ENCODE assay signal across 8 cellular contexts in genomic region chr19:1315470-1316166, GRCh38. TPM values are rescaled to one million over a fixed set of nuclear protein-coding genes. Genes with fewer than 3 reads are reported as not detected.
DNase-seq lines count a peak whose midpoint lies in the region; ATAC-seq and TF ChIP-seq lines count a peak whose summit lies in the region.

No MANE protein-coding gene starts in this region.

- H3K4me1 Mint-ChIP-seq in CD4-positive, alpha-beta T cell (ENCODE audit: low read depth): no peaks in the 10 kb centered on the region

- no peaks in the 10 kb centered on the region for H3K36me3 ChIP-seq in tibial nerve

- H3K4me1 ChIP-seq in tibial nerve: peaks cover 0 to 23% (median 4%) of the 10 kb centered on the region in 4 donors

- H3K27me3 Mint-ChIP-seq in CD4-positive, alpha-beta T cell: peaks cover 26% of the 10 kb centered on the region

- H3K4me3 ChIP-seq in WI38 (ENCODE audit: low read depth, low read length) (no peak overlapping the region), epithelial cell of proximal tubule (ENCODE audit: low read depth, low read length) (peak overlapping the region; percentile 23), tibial nerve (peak overlapping the region in 2 of 4 donors; percentile 12 to 35)

- POLR2A ChIA-PET in CD4-positive, alpha-beta T cell (lab: Charles Lee): no interaction called here

- intact Hi-C loops in CD4-positive, alpha-beta T cell (cut with DNase I, micrococcal nuclease): no loop called here

- no peak for TF ChIP-seq EP300 in tibial nerve (IDR thresholded peaks at IDR 0.05)

- H3K36me3 Mint-ChIP-seq in CD4-positive, alpha-beta T cell (ENCODE audit: low read depth): no peaks in the 10 kb centered on the region

- 11 to 16% methylated on average over 31 to 56 of the region's 58 CpGs for WGBS in tibial nerve, 2 donors

- H3K27ac ChIP-seq in CD4-positive, alpha-beta T cell (ENCODE audit: low read depth, low read length): no peak overlapping the region
- H3K27ac ChIP-seq in tibial nerve: no peak overlapping the region

- peaks cover 37% of the 10 kb centered on the region for H3K27me3 ChIP-seq in CD4-positive, alpha-beta T cell (ENCODE audit: control insufficient read depth, insufficient read depth, low read length)
- peaks cover 0 to 88% of the 10 kb centered on the region in 2 donors for H3K27me3 ChIP-seq in tibial nerve

- CTCF ChIA-PET in CD4-positive, alpha-beta T cell (lab: Charles Lee): interaction anchor here (0.7 to 1.2 kb wide), 2 partner anchors 39 to 130 kb away, joined by 3 to 4 read pairs; a partner anchor contains a TSS

- H3K4me3 Mint-ChIP-seq in CD4-positive, alpha-beta T cell: no peak overlapping the region

- H3K9me3 ChIP-seq in CD4-positive, alpha-beta T cell (ENCODE audit: control insufficient read depth, low read length): no peaks in the 10 kb centered on the region
- H3K9me3 ChIP-seq in tibial nerve: no peaks in the 10 kb centered on the region

- H3K27ac Mint-ChIP-seq in CD4-positive, alpha-beta T cell: no peak overlapping the region

- no peaks in the 10 kb centered on the region for H3K9me3 Mint-ChIP-seq in CD4-positive, alpha-beta T cell

- DNase-seq in CD4-positive, alpha-beta T cell: peak in 7 of 10 experiments; percentile 9 to 45 (median 16)
- DNase-seq in HPDE6-E6E7 (ENCODE audit: extremely low spot score): peak; percentile 62
- DNase-seq in epithelial cell of proximal tubule (ENCODE audit: low read depth): no peak
- peak; percentile 42 for DNase-seq in midbrain (lab: John Stamatoyannopoulos, UW)
- DNase-seq in tibial nerve (ENCODE audit: low spot score in 2 of 2): no peak
- DNase-seq in DMS114 treated with DMSO at 0.1 percent for 48 hours (lab: John Stamatoyannopoulos, UW; ENCODE audit: unreplicated experiment): no peak

- peak; percentile 39 for ATAC-seq in CD4-positive, alpha-beta T cell (ENCODE audit: poor library complexity)
- ATAC-seq in GM18519 (IDR thresholded peaks at IDR 0.05; ENCODE audit: low FRiP score, unreplicated experiment): no peak

- TF ChIP-seq POLR2A in tibial nerve (IDR thresholded peaks at IDR 0.05): no peak

- TF ChIP-seq CTCF in CD4-positive, alpha-beta T cell (IDR thresholded peaks at IDR 0.05): peak; percentile 18
- peak; percentile 37; the same call in 1 of the 2 replicates for TF ChIP-seq CTCF in WI38 (IDR thresholded peaks at IDR 0.05; ENCODE audit: low read depth, low read length)
- peak; percentile 61 for TF ChIP-seq CTCF in epithelial cell of proximal tubule (conservative IDR thresholded peaks at IDR 0.05; ENCODE audit: low read depth, low read length)
- peak; percentile 43 to 75 (median 51) for TF ChIP-seq CTCF in tibial nerve (IDR thresholded peaks at IDR 0.05)

RNA-seq across cellular contexts. Expression of gene EFNA2, which starts 29.9 kb away (rescaled TPM):
- total RNA-seq in CD4-positive, alpha-beta T cell: not detected
- total RNA-seq in epithelial cell of proximal tubule: 0.23 and 0.36 TPM in 2 replicates
- not detected for total RNA-seq in tibial nerve

RNA-seq across cellular contexts. Expression of gene FAM174C, which starts 40.3 kb away (rescaled TPM):
- 10 to 100 TPM; 32.0 to 38.3 TPM for total RNA-seq in CD4-positive, alpha-beta T cell
- total RNA-seq in epithelial cell of proximal tubule (123 and 124 TPM in 2 replicates), tibial nerve (10 to 100 TPM; 25.5 to 80.7 (median 52.0) TPM)

RNA-seq across cellular contexts. Expression of gene CIRBP, which starts 46.5 kb away (rescaled TPM):
- total RNA-seq in CD4-positive, alpha-beta T cell: 100 to 1,000 TPM; 614 to 628 TPM
- total RNA-seq in epithelial cell of proximal tubule: 165 and 317 TPM in 2 replicates
- total RNA-seq in tibial nerve: 100 to 1,000 TPM; 389 to 640 (median 576) TPM

Comparison
In these comparisons a context has a peak if more than half of its experiments do, and no peak if none do; other contexts are left out.
1. DNase-seq: peak in CD4-positive, alpha-beta T cell (7 of 10), HPDE6-E6E7 (single experiment) and midbrain (single experiment); none in epithelial cell of proximal tubule (single experiment), tibial nerve (0 of 2) and DMS114 treated with DMSO at 0.1 percent for 48 hours (single experiment).
2. Peak in every context shown above with its lines, with median percentiles within 50 percentile points of each other: CTCF ChIP-seq.